Comparison of ENCODE assay signal across 1 cellular context in genomic region chr16:16222850-16223661, GRCh38.
TF ChIP-seq lines count a peak whose summit lies in the region.

Gene ABCC6, minus strand, starts transcription at chr16:16223494. Its CDS starts 60 bp downstream, at chr16:16223434.

TF ChIP-seq in HepG2, 621 proteins besides CTCF, POLR2A, EP300 and RAD21 (continues in another document):
- TF ChIP-seq FOSL2 (CRISPR knock-in tag; IDR thresholded peaks at IDR 0.05) (peak; percentile 30; the same call in 1 of the 2 replicates), YEATS4 (CRISPR knock-in tag; IDR thresholded peaks at IDR 0.05; ENCODE audit: borderline replicate concordance) (0 out of 2 replicates have a peak, but pooled peaks have one; percentile 41), KDM6A (CRISPR knock-in tag; IDR thresholded peaks at IDR 0.05; ENCODE audit: low read depth) (peak; percentile 75; the same call in 1 of the 2 replicates), ZKSCAN8 (CRISPR knock-in tag; IDR thresholded peaks at IDR 0.05; ENCODE audit: borderline replicate concordance) (0 out of 2 replicates have a peak, but pooled peaks have one; percentile 23), UBTF (CRISPR knock-in tag; IDR thresholded peaks at IDR 0.05) (0 out of 2 replicates have a peak, but pooled peaks have one; percentile 8), ZFY (CRISPR knock-in tag; IDR thresholded peaks at IDR 0.05) (peak; percentile 70), SOX5 (CRISPR knock-in tag; IDR thresholded peaks at IDR 0.05; ENCODE audit: borderline replicate concordance) (peak; percentile 28; the same call in 1 of the 2 replicates), ZNF768 (CRISPR knock-in tag; IDR thresholded peaks at IDR 0.05) (0 out of 2 replicates have a peak, but pooled peaks have one; percentile 32), ZNF639 (CRISPR knock-in tag; conservative IDR thresholded peaks at IDR 0.05) (0 out of 2 replicates have a peak, but pooled peaks have one; percentile 41), DMAP1 (CRISPR knock-in tag; IDR thresholded peaks at IDR 0.05) (peak; percentile 62; the same call in 1 of the 2 replicates), POLR2G (IDR thresholded peaks at IDR 0.05; ENCODE audit: low read depth, low read length) (0 out of 2 replicates have a peak, but pooled peaks have one; percentile 29), MIER3 (CRISPR knock-in tag; IDR thresholded peaks at IDR 0.05; ENCODE audit: borderline replicate concordance) (peak; percentile 67; the same call in 1 of the 2 replicates), RXRA (CRISPR knock-in tag; IDR thresholded peaks at IDR 0.05) (peak; percentile 79), SAP130 (CRISPR knock-in tag; IDR thresholded peaks at IDR 0.05; ENCODE audit: low read depth) (peak; percentile 80), ZNF580 (CRISPR knock-in tag; IDR thresholded peaks at IDR 0.05; ENCODE audit: borderline replicate concordance, low read depth) (0 out of 2 replicates have a peak, but pooled peaks have one; percentile 32), SALL2 (CRISPR knock-in tag; IDR thresholded peaks at IDR 0.05) (peak; percentile 70; the same call in 1 of the 2 replicates), ISL2 (CRISPR knock-in tag; IDR thresholded peaks at IDR 0.05) (peak; percentile 32; the same call in 1 of the 2 replicates), KMT2B (CRISPR knock-in tag; IDR thresholded peaks at IDR 0.05) (peak; percentile 76), GABPB1 (CRISPR knock-in tag; IDR thresholded peaks at IDR 0.05) (peak; percentile 58), ELF3 (CRISPR knock-in tag; IDR thresholded peaks at IDR 0.05) (0 out of 2 replicates have a peak, but pooled peaks have one; percentile 5), ZNF331 (CRISPR knock-in tag; IDR thresholded peaks at IDR 0.05) (peak; percentile 56; the same call in 1 of the 2 replicates), ZFP90 (CRISPR knock-in tag; IDR thresholded peaks at IDR 0.05; ENCODE audit: borderline replicate concordance) (peak; percentile 57; the same call in 1 of the 2 replicates)
- TF ChIP-seq, protein P1, sequence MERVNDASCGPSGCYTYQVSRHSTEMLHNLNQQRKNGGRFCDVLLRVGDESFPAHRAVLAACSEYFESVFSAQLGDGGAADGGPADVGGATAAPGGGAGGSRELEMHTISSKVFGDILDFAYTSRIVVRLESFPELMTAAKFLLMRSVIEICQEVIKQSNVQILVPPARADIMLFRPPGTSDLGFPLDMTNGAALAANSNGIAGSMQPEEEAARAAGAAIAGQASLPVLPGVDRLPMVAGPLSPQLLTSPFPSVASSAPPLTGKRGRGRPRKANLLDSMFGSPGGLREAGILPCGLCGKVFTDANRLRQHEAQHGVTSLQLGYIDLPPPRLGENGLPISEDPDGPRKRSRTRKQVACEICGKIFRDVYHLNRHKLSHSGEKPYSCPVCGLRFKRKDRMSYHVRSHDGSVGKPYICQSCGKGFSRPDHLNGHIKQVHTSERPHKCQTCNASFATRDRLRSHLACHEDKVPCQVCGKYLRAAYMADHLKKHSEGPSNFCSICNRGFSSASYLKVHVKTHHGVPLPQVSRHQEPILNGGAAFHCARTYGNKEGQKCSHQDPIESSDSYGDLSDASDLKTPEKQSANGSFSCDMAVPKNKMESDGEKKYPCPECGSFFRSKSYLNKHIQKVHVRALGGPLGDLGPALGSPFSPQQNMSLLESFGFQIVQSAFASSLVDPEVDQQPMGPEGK (CRISPR knock-in tag; IDR thresholded peaks at IDR 0.05): 0 out of 2 replicates have a peak, but pooled peaks have one; percentile 31
- TF ChIP-seq, protein P2, sequence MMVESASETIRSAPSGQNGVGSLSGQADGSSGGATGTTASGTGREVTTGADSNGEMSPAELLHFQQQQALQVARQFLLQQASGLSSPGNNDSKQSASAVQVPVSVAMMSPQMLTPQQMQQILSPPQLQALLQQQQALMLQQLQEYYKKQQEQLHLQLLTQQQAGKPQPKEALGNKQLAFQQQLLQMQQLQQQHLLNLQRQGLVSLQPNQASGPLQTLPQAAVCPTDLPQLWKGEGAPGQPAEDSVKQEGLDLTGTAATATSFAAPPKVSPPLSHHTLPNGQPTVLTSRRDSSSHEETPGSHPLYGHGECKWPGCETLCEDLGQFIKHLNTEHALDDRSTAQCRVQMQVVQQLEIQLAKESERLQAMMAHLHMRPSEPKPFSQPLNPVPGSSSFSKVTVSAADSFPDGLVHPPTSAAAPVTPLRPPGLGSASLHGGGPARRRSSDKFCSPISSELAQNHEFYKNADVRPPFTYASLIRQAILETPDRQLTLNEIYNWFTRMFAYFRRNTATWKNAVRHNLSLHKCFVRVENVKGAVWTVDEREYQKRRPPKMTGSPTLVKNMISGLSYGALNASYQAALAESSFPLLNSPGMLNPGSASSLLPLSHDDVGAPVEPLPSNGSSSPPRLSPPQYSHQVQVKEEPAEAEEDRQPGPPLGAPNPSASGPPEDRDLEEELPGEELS (CRISPR knock-in tag; IDR thresholded peaks at IDR 0.05): 0 out of 2 replicates have a peak, but pooled peaks have one; percentile 17
- TF ChIP-seq, protein P3, sequence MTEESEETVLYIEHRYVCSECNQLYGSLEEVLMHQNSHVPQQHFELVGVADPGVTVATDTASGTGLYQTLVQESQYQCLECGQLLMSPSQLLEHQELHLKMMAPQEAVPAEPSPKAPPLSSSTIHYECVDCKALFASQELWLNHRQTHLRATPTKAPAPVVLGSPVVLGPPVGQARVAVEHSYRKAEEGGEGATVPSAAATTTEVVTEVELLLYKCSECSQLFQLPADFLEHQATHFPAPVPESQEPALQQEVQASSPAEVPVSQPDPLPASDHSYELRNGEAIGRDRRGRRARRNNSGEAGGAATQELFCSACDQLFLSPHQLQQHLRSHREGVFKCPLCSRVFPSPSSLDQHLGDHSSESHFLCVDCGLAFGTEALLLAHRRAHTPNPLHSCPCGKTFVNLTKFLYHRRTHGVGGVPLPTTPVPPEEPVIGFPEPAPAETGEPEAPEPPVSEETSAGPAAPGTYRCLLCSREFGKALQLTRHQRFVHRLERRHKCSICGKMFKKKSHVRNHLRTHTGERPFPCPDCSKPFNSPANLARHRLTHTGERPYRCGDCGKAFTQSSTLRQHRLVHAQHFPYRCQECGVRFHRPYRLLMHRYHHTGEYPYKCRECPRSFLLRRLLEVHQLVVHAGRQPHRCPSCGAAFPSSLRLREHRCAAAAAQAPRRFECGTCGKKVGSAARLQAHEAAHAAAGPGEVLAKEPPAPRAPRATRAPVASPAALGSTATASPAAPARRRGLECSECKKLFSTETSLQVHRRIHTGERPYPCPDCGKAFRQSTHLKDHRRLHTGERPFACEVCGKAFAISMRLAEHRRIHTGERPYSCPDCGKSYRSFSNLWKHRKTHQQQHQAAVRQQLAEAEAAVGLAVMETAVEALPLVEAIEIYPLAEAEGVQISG (CRISPR knock-in tag; IDR thresholded peaks at IDR 0.05): peak; percentile 83
- TF ChIP-seq, protein P4, sequence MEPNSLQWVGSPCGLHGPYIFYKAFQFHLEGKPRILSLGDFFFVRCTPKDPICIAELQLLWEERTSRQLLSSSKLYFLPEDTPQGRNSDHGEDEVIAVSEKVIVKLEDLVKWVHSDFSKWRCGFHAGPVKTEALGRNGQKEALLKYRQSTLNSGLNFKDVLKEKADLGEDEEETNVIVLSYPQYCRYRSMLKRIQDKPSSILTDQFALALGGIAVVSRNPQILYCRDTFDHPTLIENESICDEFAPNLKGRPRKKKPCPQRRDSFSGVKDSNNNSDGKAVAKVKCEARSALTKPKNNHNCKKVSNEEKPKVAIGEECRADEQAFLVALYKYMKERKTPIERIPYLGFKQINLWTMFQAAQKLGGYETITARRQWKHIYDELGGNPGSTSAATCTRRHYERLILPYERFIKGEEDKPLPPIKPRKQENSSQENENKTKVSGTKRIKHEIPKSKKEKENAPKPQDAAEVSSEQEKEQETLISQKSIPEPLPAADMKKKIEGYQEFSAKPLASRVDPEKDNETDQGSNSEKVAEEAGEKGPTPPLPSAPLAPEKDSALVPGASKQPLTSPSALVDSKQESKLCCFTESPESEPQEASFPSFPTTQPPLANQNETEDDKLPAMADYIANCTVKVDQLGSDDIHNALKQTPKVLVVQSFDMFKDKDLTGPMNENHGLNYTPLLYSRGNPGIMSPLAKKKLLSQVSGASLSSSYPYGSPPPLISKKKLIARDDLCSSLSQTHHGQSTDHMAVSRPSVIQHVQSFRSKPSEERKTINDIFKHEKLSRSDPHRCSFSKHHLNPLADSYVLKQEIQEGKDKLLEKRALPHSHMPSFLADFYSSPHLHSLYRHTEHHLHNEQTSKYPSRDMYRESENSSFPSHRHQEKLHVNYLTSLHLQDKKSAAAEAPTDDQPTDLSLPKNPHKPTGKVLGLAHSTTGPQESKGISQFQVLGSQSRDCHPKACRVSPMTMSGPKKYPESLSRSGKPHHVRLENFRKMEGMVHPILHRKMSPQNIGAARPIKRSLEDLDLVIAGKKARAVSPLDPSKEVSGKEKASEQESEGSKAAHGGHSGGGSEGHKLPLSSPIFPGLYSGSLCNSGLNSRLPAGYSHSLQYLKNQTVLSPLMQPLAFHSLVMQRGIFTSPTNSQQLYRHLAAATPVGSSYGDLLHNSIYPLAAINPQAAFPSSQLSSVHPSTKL (CRISPR knock-in tag; IDR thresholded peaks at IDR 0.05): peak; percentile 71
- TF ChIP-seq, protein P5, sequence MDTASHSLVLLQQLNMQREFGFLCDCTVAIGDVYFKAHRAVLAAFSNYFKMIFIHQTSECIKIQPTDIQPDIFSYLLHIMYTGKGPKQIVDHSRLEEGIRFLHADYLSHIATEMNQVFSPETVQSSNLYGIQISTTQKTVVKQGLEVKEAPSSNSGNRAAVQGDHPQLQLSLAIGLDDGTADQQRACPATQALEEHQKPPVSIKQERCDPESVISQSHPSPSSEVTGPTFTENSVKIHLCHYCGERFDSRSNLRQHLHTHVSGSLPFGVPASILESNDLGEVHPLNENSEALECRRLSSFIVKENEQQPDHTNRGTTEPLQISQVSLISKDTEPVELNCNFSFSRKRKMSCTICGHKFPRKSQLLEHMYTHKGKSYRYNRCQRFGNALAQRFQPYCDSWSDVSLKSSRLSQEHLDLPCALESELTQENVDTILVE (CRISPR knock-in tag; IDR thresholded peaks at IDR 0.05): 0 out of 2 replicates have a peak, but pooled peaks have one; percentile 41
- TF ChIP-seq, protein P6, sequence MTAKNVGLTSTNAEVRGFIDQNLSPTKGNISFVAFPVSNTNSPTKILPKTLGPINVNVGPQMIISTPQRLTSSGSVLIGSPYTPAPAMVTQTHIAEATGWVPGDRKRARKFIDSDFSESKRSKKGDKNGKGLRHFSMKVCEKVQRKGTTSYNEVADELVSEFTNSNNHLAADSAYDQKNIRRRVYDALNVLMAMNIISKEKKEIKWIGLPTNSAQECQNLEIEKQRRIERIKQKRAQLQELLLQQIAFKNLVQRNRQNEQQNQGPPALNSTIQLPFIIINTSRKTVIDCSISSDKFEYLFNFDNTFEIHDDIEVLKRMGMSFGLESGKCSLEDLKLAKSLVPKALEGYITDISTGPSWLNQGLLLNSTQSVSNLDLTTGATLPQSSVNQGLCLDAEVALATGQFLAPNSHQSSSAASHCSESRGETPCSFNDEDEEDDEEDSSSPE (CRISPR knock-in tag; IDR thresholded peaks at IDR 0.05): 0 out of 2 replicates have a peak, but pooled peaks have one; percentile 38
- TF ChIP-seq, protein P7, sequence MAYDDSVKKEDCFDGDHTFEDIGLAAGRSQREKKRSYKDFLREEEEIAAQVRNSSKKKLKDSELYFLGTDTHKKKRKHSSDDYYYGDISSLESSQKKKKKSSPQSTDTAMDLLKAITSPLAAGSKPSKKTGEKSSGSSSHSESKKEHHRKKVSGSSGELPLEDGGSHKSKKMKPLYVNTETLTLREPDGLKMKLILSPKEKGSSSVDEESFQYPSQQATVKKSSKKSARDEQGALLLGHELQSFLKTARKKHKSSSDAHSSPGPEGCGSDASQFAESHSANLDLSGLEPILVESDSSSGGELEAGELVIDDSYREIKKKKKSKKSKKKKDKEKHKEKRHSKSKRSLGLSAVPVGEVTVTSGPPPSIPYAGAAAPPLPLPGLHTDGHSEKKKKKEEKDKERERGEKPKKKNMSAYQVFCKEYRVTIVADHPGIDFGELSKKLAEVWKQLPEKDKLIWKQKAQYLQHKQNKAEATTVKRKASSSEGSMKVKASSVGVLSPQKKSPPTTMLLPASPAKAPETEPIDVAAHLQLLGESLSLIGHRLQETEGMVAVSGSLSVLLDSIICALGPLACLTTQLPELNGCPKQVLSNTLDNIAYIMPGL (CRISPR knock-in tag; IDR thresholded peaks at IDR 0.05; ENCODE audit: borderline replicate concordance in 1 of 2, low read depth in 1 of 2): 0 out of 4 replicates have a peak, but pooled peaks of 1 of the 2 experiments have one; percentile 44
